In the genomic region with DNA sequence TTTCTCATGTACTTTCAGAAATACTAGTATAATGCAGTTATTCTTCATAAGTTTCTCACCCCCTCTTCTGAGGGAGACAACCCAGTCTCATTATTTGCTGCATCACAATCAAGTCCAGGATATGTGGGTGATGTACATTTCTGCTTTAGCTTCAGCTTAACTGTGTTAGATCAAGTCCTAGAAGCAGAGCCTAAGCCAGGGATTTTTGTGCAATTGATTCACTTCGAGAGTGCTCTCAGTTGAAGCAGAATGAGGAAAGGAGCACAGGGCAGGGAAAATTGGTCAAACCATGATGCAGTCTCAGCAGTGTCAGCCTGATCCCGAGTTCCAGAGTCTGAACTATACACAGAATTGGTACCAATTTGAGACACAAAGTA, we compare ENCODE assay signal across 9 cellular contexts. TPM values are rescaled to one million over a fixed set of nuclear protein-coding genes. Genes with fewer than 3 reads are reported as not detected.
DNase-seq lines count a peak whose midpoint lies in the region; ATAC-seq, FAIRE-seq and TF ChIP-seq lines count a peak whose summit lies in the region.
"Had no signal": no experiment of that assay in that cellular context is flagged by ENCODE, and none has a peak within 500 bp of the region (broad histone marks: within the 10 kb centered on the region; RNA-seq: fewer than 3 reads in every experiment).

No MANE protein-coding gene starts in this region.

- intact Hi-C loops in activated T-helper 2 cell treated with anti-CD3 and anti-CD28 coated beads, Interferon-gamma antibody, Interleukin-2, Interleukin-4, amounts not matched to agents 10 μg/mL and 5 μg/mL and 100 μg/mL, durations not matched to agents 14 hours and 24 hours and 36 hours (cut with micrococcal nuclease), result no loop called here
- intact Hi-C loops in mucosa of descending colon (cut with DNase I, micrococcal nuclease), result no loop called here

- no peaks in the 10 kb centered on the region for H3K9me3 Mint-ChIP-seq in activated T-helper 2 cell treated with anti-CD3 and anti-CD28 coated beads, Interferon-gamma antibody, Interleukin-2, Interleukin-4, amounts not matched to agents 10 μg/mL and 5 μg/mL and 100 μg/mL, durations not matched to agents 14 hours and 24 hours and 36 hours

- ATAC-seq in mucosa of descending colon (peak; percentile 27), GM18517 (IDR thresholded peaks at IDR 0.05; ENCODE audit: unreplicated experiment) (no peak)

- FAIRE-seq in HTR-8/SVneo (lab: Jason Lieb, UNC), result no peak

- no peaks in the 10 kb centered on the region for H3K4me1 ChIP-seq in mucosa of descending colon (ENCODE audit: low read depth)

- peaks cover 3% of the 10 kb centered on the region for H3K4me1 Mint-ChIP-seq in activated T-helper 2 cell treated with anti-CD3 and anti-CD28 coated beads, Interferon-gamma antibody, Interleukin-2, Interleukin-4, amounts not matched to agents 10 μg/mL and 5 μg/mL and 100 μg/mL, durations not matched to agents 14 hours and 24 hours and 36 hours (ENCODE audit: low read depth)

- H3K27me3 Mint-ChIP-seq in activated T-helper 2 cell treated with anti-CD3 and anti-CD28 coated beads, Interferon-gamma antibody, Interleukin-2, Interleukin-4, amounts not matched to agents 10 μg/mL and 5 μg/mL and 100 μg/mL, durations not matched to agents 14 hours and 24 hours and 36 hours (ENCODE audit: low read depth), result no peaks in the 10 kb centered on the region

- peaks cover 13% of the 10 kb centered on the region for H3K36me3 ChIP-seq in mucosa of descending colon (ENCODE audit: low read depth)

- H3K4me3 ChIP-seq in mucosa of descending colon, result no peak overlapping the region

- TF ChIP-seq CTCF in mucosa of descending colon (IDR thresholded peaks at IDR 0.05), result no peak

- DNase-seq in DMS53 treated with DMSO at 0.1 percent for 48 hours (lab: John Stamatoyannopoulos, UW; ENCODE audit: unreplicated experiment) (peak; percentile 33), HT-29 (ENCODE audit: low spot score) (peak; percentile 33), mucosa of descending colon (no peak), HTR-8/SVneo (ENCODE audit: insufficient read length, low spot score) (no peak), C1 segment of cervical spinal cord (lab: John Stamatoyannopoulos, UW) (no peak)
- DNase-seq in activated T-helper 2 cell treated with anti-CD3 and anti-CD28 coated beads, Interferon-gamma antibody, Interleukin-2, Interleukin-4, amounts not matched to agents 10 μg/mL and 5 μg/mL and 100 μg/mL, durations not matched to agents 14 hours and 24 hours and 36 hours (ENCODE audit: low spot score), result no peak
- DNase-seq in stimulated activated CD4-positive, alpha-beta T cell treated with anti-CD3 and anti-CD28 coated beads, Interleukin-4, amount 100 ng/mL, for 24 hours, result no peak
- DNase-seq: activated CD4-positive, alpha-beta T cell treated with anti-CD3 and anti-CD28 coated beads, Interleukin-2, amount 50 U/mL, for 1 hour had no signal

- no peaks in the 10 kb centered on the region for H3K9me3 ChIP-seq in mucosa of descending colon

- peaks cover 43% of the 10 kb centered on the region for H3K36me3 Mint-ChIP-seq in activated T-helper 2 cell treated with anti-CD3 and anti-CD28 coated beads, Interferon-gamma antibody, Interleukin-2, Interleukin-4, amounts not matched to agents 10 μg/mL and 5 μg/mL and 100 μg/mL, durations not matched to agents 14 hours and 24 hours and 36 hours (ENCODE audit: low read depth)

- H3K27ac Mint-ChIP-seq in activated T-helper 2 cell treated with anti-CD3 and anti-CD28 coated beads, Interferon-gamma antibody, Interleukin-2, Interleukin-4, amounts not matched to agents 10 μg/mL and 5 μg/mL and 100 μg/mL, durations not matched to agents 14 hours and 24 hours and 36 hours, result peak overlapping the region; percentile 68

- no peak overlapping the region for H3K4me3 Mint-ChIP-seq in activated T-helper 2 cell treated with anti-CD3 and anti-CD28 coated beads, Interferon-gamma antibody, Interleukin-2, Interleukin-4, amounts not matched to agents 10 μg/mL and 5 μg/mL and 100 μg/mL, durations not matched to agents 14 hours and 24 hours and 36 hours (ENCODE audit: low read depth)

RNA-seq across cellular contexts. Expression of a gene that starts 15.1 kb away (rescaled TPM):
- total RNA-seq in HT-29 (2014; rRNA removed; shearing (Covaris generic)), result 552 and 575 TPM in 2 replicates
- 855 and 856 TPM in 2 replicates for total RNA-seq in activated T-helper 2 cell treated with anti-CD3 and anti-CD28 coated beads, Interferon-gamma antibody, Interleukin-2, Interleukin-4, amounts not matched to agents 10 μg/mL and 5 μg/mL and 100 μg/mL, durations not matched to agents 14 hours and 24 hours and 36 hours
- total RNA-seq in mucosa of descending colon, result 100 to 1,000 TPM; 386 to 461 (median 421) TPM

RNA-seq across cellular contexts. Expression of a gene that starts 15.6 kb away (rescaled TPM):
- total RNA-seq in HT-29 (2014; rRNA removed; shearing (Covaris generic)), result 2.2 and 2.4 TPM in 2 replicates
- 26.1 and 27.3 TPM in 2 replicates for total RNA-seq in activated T-helper 2 cell treated with anti-CD3 and anti-CD28 coated beads, Interferon-gamma antibody, Interleukin-2, Interleukin-4, amounts not matched to agents 10 μg/mL and 5 μg/mL and 100 μg/mL, durations not matched to agents 14 hours and 24 hours and 36 hours
- total RNA-seq in mucosa of descending colon, result 10 to 100 TPM in 2 of 3 donors, 1 to 10 TPM in 1; 7.0 to 15.6 (median 11.6) TPM

RNA-seq across cellular contexts. Expression of a gene that starts 43.7 kb away (rescaled TPM):
- 0.20 and 0.37 TPM in 2 replicates for total RNA-seq in HT-29 (2014; rRNA removed; shearing (Covaris generic))
- total RNA-seq in activated T-helper 2 cell treated with anti-CD3 and anti-CD28 coated beads, Interferon-gamma antibody, Interleukin-2, Interleukin-4, amounts not matched to agents 10 μg/mL and 5 μg/mL and 100 μg/mL, durations not matched to agents 14 hours and 24 hours and 36 hours, result 2.3 and 2.7 TPM in 2 replicates
- 1 to 10 TPM; 3.9 to 8.2 (median 4.7) TPM for total RNA-seq in mucosa of descending colon

Comparison
In these comparisons a context has a peak if more than half of its experiments do, and no peak if none do; other contexts are left out.
1. DNase-seq: peak in DMS53 treated with DMSO at 0.1 percent for 48 hours (single experiment) and HT-29 (single experiment); none in activated T-helper 2 cell treated with anti-CD3 and anti-CD28 coated beads, Interferon-gamma antibody, Interleukin-2, Interleukin-4, amounts not matched to agents 10 μg/mL and 5 μg/mL and 100 μg/mL, durations not matched to agents 14 hours and 24 hours and 36 hours (single experiment), mucosa of descending colon (0 of 3), HTR-8/SVneo (single experiment), stimulated activated CD4-positive, alpha-beta T cell treated with anti-CD3 and anti-CD28 coated beads, Interleukin-4, amount 100 ng/mL, for 24 hours (single experiment) and C1 segment of cervical spinal cord (0 of 14).